9 cellular contexts compared by ENCODE assay signal in the genomic region with DNA sequence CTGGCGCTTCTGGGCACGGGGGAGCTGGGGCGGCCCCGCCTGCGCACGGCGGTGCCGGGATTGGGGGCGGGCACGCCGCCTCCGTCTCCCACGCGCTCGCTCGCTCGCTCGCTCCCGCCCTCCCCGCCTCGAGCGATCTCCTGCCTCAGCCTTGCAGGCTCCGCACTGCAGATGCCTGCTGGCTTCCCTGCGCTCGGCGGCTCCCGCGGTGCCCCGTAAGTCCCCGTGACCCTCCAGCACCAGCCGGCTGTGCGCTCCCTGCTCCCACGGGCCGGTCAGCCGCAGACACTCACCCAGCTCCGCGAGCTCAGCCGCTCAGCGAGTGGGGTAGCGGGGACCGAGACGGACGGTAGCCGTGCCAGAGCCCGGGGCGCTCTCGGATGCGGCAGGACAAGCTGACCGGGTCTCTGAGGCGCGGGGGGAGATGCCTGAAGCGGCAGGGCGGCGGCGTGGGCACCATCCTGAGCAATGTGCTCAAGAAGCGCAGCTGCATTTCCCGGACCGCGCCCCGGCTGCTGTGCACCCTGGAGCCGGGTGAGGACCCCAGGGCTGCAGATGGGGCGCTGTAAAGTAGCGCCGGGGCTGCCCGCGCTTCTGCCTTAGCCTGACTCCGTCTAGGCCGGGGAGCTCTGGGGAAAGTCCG. TPM values are rescaled to one million over a fixed set of nuclear protein-coding genes. Genes with fewer than 3 reads are reported as not detected.
DNase-seq lines count a peak whose midpoint lies in the region; ATAC-seq, FAIRE-seq and TF ChIP-seq lines count a peak whose summit lies in the region.
"Had no signal": no experiment of that assay in that cellular context is flagged by ENCODE, and none has a peak within 500 bp of the region (broad histone marks: within the 10 kb centered on the region; RNA-seq: fewer than 3 reads in every experiment).

A gene with protein sequence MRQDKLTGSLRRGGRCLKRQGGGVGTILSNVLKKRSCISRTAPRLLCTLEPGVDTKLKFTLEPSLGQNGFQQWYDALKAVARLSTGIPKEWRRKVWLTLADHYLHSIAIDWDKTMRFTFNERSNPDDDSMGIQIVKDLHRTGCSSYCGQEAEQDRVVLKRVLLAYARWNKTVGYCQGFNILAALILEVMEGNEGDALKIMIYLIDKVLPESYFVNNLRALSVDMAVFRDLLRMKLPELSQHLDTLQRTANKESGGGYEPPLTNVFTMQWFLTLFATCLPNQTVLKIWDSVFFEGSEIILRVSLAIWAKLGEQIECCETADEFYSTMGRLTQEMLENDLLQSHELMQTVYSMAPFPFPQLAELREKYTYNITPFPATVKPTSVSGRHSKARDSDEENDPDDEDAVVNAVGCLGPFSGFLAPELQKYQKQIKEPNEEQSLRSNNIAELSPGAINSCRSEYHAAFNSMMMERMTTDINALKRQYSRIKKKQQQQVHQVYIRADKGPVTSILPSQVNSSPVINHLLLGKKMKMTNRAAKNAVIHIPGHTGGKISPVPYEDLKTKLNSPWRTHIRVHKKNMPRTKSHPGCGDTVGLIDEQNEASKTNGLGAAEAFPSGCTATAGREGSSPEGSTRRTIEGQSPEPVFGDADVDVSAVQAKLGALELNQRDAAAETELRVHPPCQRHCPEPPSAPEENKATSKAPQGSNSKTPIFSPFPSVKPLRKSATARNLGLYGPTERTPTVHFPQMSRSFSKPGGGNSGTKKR (plus strand): TSS at position 148 of the 643 bp plus-strand sequence. CDS start 233 bp downstream, at position 381.

- BruUV-seq in HepG2 (replicated peaks; lab: Mats Ljungman, UMichigan), result no TSS peak

- no peaks in the 10 kb centered on the region for H3K79me2 ChIP-seq in HepG2 (ENCODE audit: insufficient read depth, low read length)

- no peaks in the 10 kb centered on the region for H3K4me1 ChIP-seq in HepG2 (ENCODE audit: insufficient read depth, low read length)

- no peak within 1 kb of the TSS for H3K9ac ChIP-seq in HepG2 (ENCODE audit: insufficient read depth, low read depth, low read length)
- H3K9ac ChIP-seq: BLaER1 had no signal

- in situ Hi-C loops in HepG2 (cut with HindIII; ENCODE audit: extremely low pct_ligation_motif_present, low pct_unique_long_range_greater_than_20kb), result no loop called here

- no peaks in the 10 kb centered on the region for H4K20me1 ChIP-seq in HepG2 (ENCODE audit: insufficient read depth, low read length)
- H4K20me1 ChIP-seq: BLaER1 had no signal

- CTCF ChIA-PET in HepG2 (lab: Yijun Ruan, JAX; ENCODE audit: low intra/inter-chr PET ratio, low total read pairs), result no interaction called here

- peaks cover 8% of the 10 kb centered on the region for H3K4me1 Mint-ChIP-seq in T-helper 2 cell treated with Interferon-gamma antibody and Interleukin-4, amounts not matched to agents 5 μg/mL and 100 μg/mL, for 36 hours (ENCODE audit: low read depth)

- H3K27me3 ChIP-seq in HepG2 (ENCODE audit: control insufficient read depth in 1 of 2, insufficient read depth in 2 of 2, low read length in 2 of 2), result peaks cover 6 to 30% of the 10 kb centered on the region in 2 experiments; a peak in 4 of 5 replicates
- H3K27me3 ChIP-seq: BLaER1 had no signal

- no peak for TF ChIP-seq RAD21 in HepG2 (CRISPR knock-in tag; IDR thresholded peaks at IDR 0.05)

- peak; percentile 67 for DNase-seq in NCI-H2029 (lab: John Stamatoyannopoulos, UW)
- DNase-seq in NCI-H2029 treated with DMSO at 0.1 percent for 48 hours (lab: John Stamatoyannopoulos, UW), result no peak
- peak; percentile 26 for DNase-seq in M059J (ENCODE audit: low read depth)
- DNase-seq in T-helper 2 cell treated with Interferon-gamma antibody and Interleukin-4, amounts not matched to agents 5 μg/mL and 100 μg/mL, for 36 hours (ENCODE audit: low spot score), result no peak
- no peak for DNase-seq in coronary artery (ENCODE audit: low spot score)
- no peak for DNase-seq in HepG2 (ENCODE audit: low spot score)
- DNase-seq in stimulated activated CD4-positive, alpha-beta T cell treated with anti-CD3 and anti-CD28 coated beads, Interleukin-4, amount 100 ng/mL, for 4 hours, result peak; percentile 24 to 53
- DNase-seq in posterior vena cava (ENCODE audit: low spot score), result no peak

- no peak for FAIRE-seq in HepG2 (lab: Jason Lieb, UNC)

- 3% methylated on average over 6 of the region's 69 CpGs for WGBS in HepG2 (ENCODE audit: low lambda C conversion rate)

- intact Hi-C loops in HepG2 (cut with micrococcal nuclease; ENCODE audit: unreplicated experiment) (no loop called here), posterior vena cava (cut with DNase I) (no loop called here)

- no peak for TF ChIP-seq POLR2A in HepG2 (IDR thresholded peaks at IDR 0.05; ENCODE audit: insufficient read depth in 1 of 2, low read depth in 2 of 2, low read length in 2 of 2)

- H3K27ac ChIP-seq in coronary artery, result no peak within 1 kb of the TSS
- no peak within 1 kb of the TSS for H3K27ac ChIP-seq in HepG2 (ENCODE audit: extremely low read length, insufficient read depth, low read length)
- H3K27ac ChIP-seq: BLaER1 had no signal

- no peaks in the 10 kb centered on the region for H3K9me3 Mint-ChIP-seq in T-helper 2 cell treated with Interferon-gamma antibody and Interleukin-4, amounts not matched to agents 5 μg/mL and 100 μg/mL, for 36 hours

- H3K27ac Mint-ChIP-seq in T-helper 2 cell treated with Interferon-gamma antibody and Interleukin-4, amounts not matched to agents 5 μg/mL and 100 μg/mL, for 36 hours, result no peak within 1 kb of the TSS

- H3K36me3 Mint-ChIP-seq in T-helper 2 cell treated with Interferon-gamma antibody and Interleukin-4, amounts not matched to agents 5 μg/mL and 100 μg/mL, for 36 hours (ENCODE audit: low read depth), result no peaks in the 10 kb centered on the region

- peaks cover 6% of the 10 kb centered on the region; the same call in 1 of the 2 replicates for H3K9me3 ChIP-seq in HepG2 (ENCODE audit: low read length)

- POLR2A ChIA-PET in HepG2 (lab: Yijun Ruan, JAX), result no interaction called here

- peak within 1 kb of the TSS; percentile 54 for H3K4me3 Mint-ChIP-seq in T-helper 2 cell treated with Interferon-gamma antibody and Interleukin-4, amounts not matched to agents 5 μg/mL and 100 μg/mL, for 36 hours

- H3K4me2 ChIP-seq in HepG2 (ENCODE audit: low read depth, low read length), result peak within 1 kb of the TSS; percentile 53
- H3K4me2 ChIP-seq: BLaER1 had no signal

- peaks cover 57% of the 10 kb centered on the region for H3K27me3 Mint-ChIP-seq in T-helper 2 cell treated with Interferon-gamma antibody and Interleukin-4, amounts not matched to agents 5 μg/mL and 100 μg/mL, for 36 hours (ENCODE audit: low read depth)

- H3K36me3 ChIP-seq in HepG2 (replicated peaks in 1 of 2; ENCODE audit: control insufficient read depth in 1 of 2, insufficient read depth in 2 of 2, low read length in 2 of 2), result no peaks in the 10 kb centered on the region

- peak within 1 kb of the TSS; percentile 71 for H3K4me3 ChIP-seq in coronary artery
- H3K4me3 ChIP-seq in HepG2 (replicated peaks in 1 of 3; ENCODE audit: insufficient read depth in 1 of 3, low read depth in 2 of 3, low read length in 3 of 3), result peak within 1 kb of the TSS in 1 of 3 experiments; percentile 46; a peak in 1 of 6 replicates
- H3K4me3 ChIP-seq: BLaER1 had no signal

- no peak for TF ChIP-seq EP300 in HepG2 (IDR thresholded peaks at IDR 0.05; ENCODE audit: low read depth in 2 of 2, low read length in 2 of 2)
- no peak for TF ChIP-seq EP300 in HepG2 (CRISPR knock-in tag; IDR thresholded peaks at IDR 0.05; ENCODE audit: borderline replicate concordance)

- H2AFZ ChIP-seq in HepG2 (ENCODE audit: low read length), result no peak within 1 kb of the TSS

- TF ChIP-seq CTCF in coronary artery (IDR thresholded peaks at IDR 0.05) (no peak), HepG2 (CRISPR knock-in tag; IDR thresholded peaks at IDR 0.05) (no peak)

- ATAC-seq in HepG2, result peak; percentile 79

TF ChIP-seq in HepG2, 621 proteins besides CTCF, POLR2A, EP300 and RAD21 (continues in another document):
- TF ChIP-seq SP2 (CRISPR knock-in tag; IDR thresholded peaks at IDR 0.05), result no peak

RNA-seq across cellular contexts. Expression of the gene that starts here (rescaled TPM):
- total RNA-seq in M059J (2014; rRNA removed; shearing (Covaris generic)), result 0.52 and 3.2 TPM in 2 replicates
- 0.21 and 0.42 TPM in 2 replicates for total RNA-seq in HepG2 (2016; rRNA removed; fragmentation: Illumina TruSeq; extraction: Trizol)
- total RNA-seq in HepG2 (2016; cell fraction: cytosol; rRNA removed; fragmentation: Illumina TruSeq; extraction: Trizol; ENCODE audit: low read depth), result not detected in 2 replicates
- 0.30 and 0.33 TPM in 2 replicates for total RNA-seq in HepG2 (2016; cell fraction: insoluble cytoplasmic fraction; rRNA removed; fragmentation: Illumina TruSeq; extraction: Trizol)
- total RNA-seq in HepG2 (2016; cell fraction: membrane; rRNA removed; fragmentation: Illumina TruSeq; extraction: Trizol), result 0.25 and 0.28 TPM in 2 replicates
- 0.31 TPM in 1 of 2 replicates, not detected in the other for total RNA-seq in HepG2 (2016; cell fraction: nucleus; rRNA removed; fragmentation: Illumina TruSeq; extraction: Trizol)
- polyA plus RNA-seq in HepG2 (2011; rRNA removed), result 0.35 and 0.67 TPM in 2 replicates
- polyA plus RNA-seq in HepG2 (2011; cell fraction: cytosol; rRNA removed), result 0.63 and 0.83 TPM in 2 replicates
- 0.36 and 0.56 TPM in 2 replicates for polyA plus RNA-seq in HepG2 (2011; cell fraction: nucleus; rRNA removed)
- 0.13 and 0.19 TPM in 2 replicates for polyA plus RNA-seq in HepG2 (2012)
- polyA plus RNA-seq in HepG2 (2016; cell fraction: cytosol; fragmentation: Illumina TruSeq; extraction: Trizol; ENCODE audit: low read depth), result 0.07 TPM in 1 of 2 replicates, not detected in the other
- polyA plus RNA-seq in HepG2 (2016; cell fraction: insoluble cytoplasmic fraction; fragmentation: Illumina TruSeq; extraction: Trizol; ENCODE audit: low read depth), result 0.44 and 0.53 TPM in 2 replicates
- 0.19 TPM in 1 of 2 replicates, not detected in the other for polyA plus RNA-seq in HepG2 (2016; cell fraction: membrane; fragmentation: Illumina TruSeq; extraction: Trizol; ENCODE audit: low read depth)
- 0.15 TPM in 1 of 2 replicates, not detected in the other for polyA plus RNA-seq in HepG2 (2016; cell fraction: nucleus; fragmentation: Illumina TruSeq; extraction: Trizol; ENCODE audit: insufficient read depth, low read depth)
- polyA minus RNA-seq in HepG2 (2011; rRNA and poly(A)+ RNA removed; ENCODE audit: low replicate concordance), result 0.02 and 10.0 TPM in 2 replicates
- polyA minus RNA-seq in HepG2 (2011; cell fraction: cytosol; rRNA and poly(A)+ RNA removed), result not detected in 2 replicates
- polyA minus RNA-seq in HepG2 (2011; cell fraction: nucleus; rRNA and poly(A)+ RNA removed), result 0.25 and 0.77 TPM in 2 replicates
- 1 to 10 TPM in 1 of 2 donors, under 1 TPM in 1; 0.60 to 3.7 TPM for total RNA-seq in posterior vena cava

Comparison
In these comparisons a context has a peak if more than half of its experiments do, and no peak if none do; other contexts are left out.
1. DNase-seq: peak in NCI-H2029 (single experiment), M059J (single experiment) and stimulated activated CD4-positive, alpha-beta T cell treated with anti-CD3 and anti-CD28 coated beads, Interleukin-4, amount 100 ng/mL, for 4 hours (2 of 2); none in NCI-H2029 treated with DMSO at 0.1 percent for 48 hours (single experiment), T-helper 2 cell treated with Interferon-gamma antibody and Interleukin-4, amounts not matched to agents 5 μg/mL and 100 μg/mL, for 36 hours (single experiment), coronary artery (single experiment), HepG2 (single experiment) and posterior vena cava (single experiment).